8 cellular contexts compared by ENCODE assay signal in genomic region chr17:82065638-82066303, GRCh38. TPM values are rescaled to one million over a fixed set of nuclear protein-coding genes. Genes with fewer than 3 reads are reported as not detected.
DNase-seq lines count a peak whose midpoint lies in the region; ATAC-seq and TF ChIP-seq lines count a peak whose summit lies in the region.

Gene DUS1L, minus strand, starts transcription at chr17:82065804. Its CDS starts 745 bp downstream, at chr17:82065059.

- H3K36me3 ChIP-seq in SK-N-SH (replicated peaks in 1 of 2; ENCODE audit: control insufficient read depth in 1 of 2, insufficient read depth in 2 of 2, low read length in 1 of 2): peaks cover 10 to 33% of the 10 kb centered on the region in 2 experiments
- peaks cover 0 to 35% (median 6%) of the 10 kb centered on the region in 3 donors for H3K36me3 ChIP-seq in tibial nerve

- no peak for TF ChIP-seq RAD21 in SK-N-SH (IDR thresholded peaks at IDR 0.05; ENCODE audit: low read length)

- H3K4me3 ChIP-seq in SK-N-SH (ENCODE audit: low read depth in 2 of 2, low read length in 1 of 2) (peak within 1 kb of the TSS; percentile 81 to 95), tibial nerve (peak within 1 kb of the TSS; percentile 71 to 97 (median 86))

- peaks cover 12 to 21% of the 10 kb centered on the region in 2 experiments; a peak in 2 of 4 replicates for H3K4me1 ChIP-seq in SK-N-SH (ENCODE audit: control insufficient read depth in 1 of 2, insufficient read depth in 2 of 2, low read depth in 1 of 2, low read length in 1 of 2)
- H3K4me1 ChIP-seq in tibial nerve: peaks cover 0 to 30% (median 14%) of the 10 kb centered on the region in 4 donors

- peaks cover 8% of the 10 kb centered on the region for H3K4me1 Mint-ChIP-seq in activated naive CD8-positive, alpha-beta T cell treated with anti-CD3 and anti-CD28 coated beads for 36 hours

- H2AFZ ChIP-seq in SK-N-SH (ENCODE audit: low read depth): peak within 1 kb of the TSS; percentile 100

- peak within 1 kb of the TSS; percentile 88 for H3K27ac Mint-ChIP-seq in activated naive CD8-positive, alpha-beta T cell treated with anti-CD3 and anti-CD28 coated beads for 36 hours

- peak; percentile 42 for DNase-seq in NK-92 treated with Interleukin-12 subunit alpha and Interleukin-12 subunit beta, amount 100 ng/mL, for 24 hours (lab: John Stamatoyannopoulos, UW)
- no peak for DNase-seq in NK-92 (lab: John Stamatoyannopoulos, UW; ENCODE audit: unreplicated experiment)
- peak; percentile 98 for DNase-seq in SK-N-SH
- DNase-seq in activated naive CD8-positive, alpha-beta T cell treated with anti-CD3 and anti-CD28 coated beads for 36 hours: peak; percentile 81
- peak; percentile 80 for DNase-seq in Right ventricle myocardium superior
- peak in 7 of 10 donors; percentile 44 to 95 (median 62) for DNase-seq in posterior cingulate gyrus
- peak in 1 of 2 donors; percentile 20 for DNase-seq in tibial nerve (ENCODE audit: low spot score in 2 of 2)

- H3K9me3 ChIP-seq in SK-N-SH (no peaks in the 10 kb centered on the region), tibial nerve (no peaks in the 10 kb centered on the region)

- H3K9me3 Mint-ChIP-seq in activated naive CD8-positive, alpha-beta T cell treated with anti-CD3 and anti-CD28 coated beads for 36 hours: no peaks in the 10 kb centered on the region

- no peaks in the 10 kb centered on the region for H4K20me1 ChIP-seq in SK-N-SH (ENCODE audit: insufficient read depth)

- H3K79me2 ChIP-seq in SK-N-SH (ENCODE audit: insufficient read depth): peaks cover 26% of the 10 kb centered on the region

- no peak for TF ChIP-seq EP300 in SK-N-SH (IDR thresholded peaks at IDR 0.05; ENCODE audit: borderline replicate concordance in 1 of 2, low read depth in 1 of 2, low read length in 1 of 2)
- peak in 1 of 2 donors; percentile 82 for TF ChIP-seq EP300 in tibial nerve (IDR thresholded peaks at IDR 0.05)

- peak within 1 kb of the TSS; percentile 89 for H3K9ac ChIP-seq in SK-N-SH

- ATAC-seq in HG03159 (IDR thresholded peaks at IDR 0.05; ENCODE audit: unreplicated experiment) (peak; percentile 69), Right ventricle myocardium superior (ENCODE audit: poor library complexity) (peak; percentile 90)

- H3F3A ChIP-seq in SK-N-SH (replicated peaks; ENCODE audit: insufficient read depth): peaks cover 12% of the 10 kb centered on the region

- peak within 1 kb of the TSS in 1 of 2 experiments; percentile 51; a peak in 1 of 4 replicates for H3K27ac ChIP-seq in SK-N-SH (ENCODE audit: low read depth in 2 of 2, low read length in 1 of 2)
- peak within 1 kb of the TSS; percentile 72 to 95 (median 91) for H3K27ac ChIP-seq in tibial nerve

- 39% methylated on average over 29 of the region's 88 CpGs for WGBS in SK-N-SH (ENCODE audit: low lambda C conversion rate)
- WGBS in tibial nerve, 2 donors: 19 to 26% methylated on average over 33 to 54 of the region's 88 CpGs

- H3K27me3 ChIP-seq in SK-N-SH (ENCODE audit: insufficient read depth) (no peaks in the 10 kb centered on the region), tibial nerve (no peaks in the 10 kb centered on the region)

- TF ChIP-seq POLR2A in tibial nerve (IDR thresholded peaks at IDR 0.05): peak in 1 of 2 donors; percentile 53

- peaks cover 2% of the 10 kb centered on the region for H3K36me3 Mint-ChIP-seq in activated naive CD8-positive, alpha-beta T cell treated with anti-CD3 and anti-CD28 coated beads for 36 hours

- peak within 1 kb of the TSS; percentile 100 for H3K4me2 ChIP-seq in SK-N-SH

- CTCF ChIA-PET in SK-N-SH (lab: Yijun Ruan, JAX): interaction anchor here (0.6 to 8.0 kb wide), 8 partner anchors 9 to 98 kb away, joined by 3 to 47 read pairs (median 4); partner anchors contain the start of genes DCXR, GPS1, RAC3 and RFNG

- POLR2A ChIA-PET in SK-N-SH (lab: Yijun Ruan, JAX): interaction anchor here (0.6 to 1.0 kb wide), 2 partner anchors 14 to 28 kb away, joined by 3 read pairs; partner anchors contain the start of gene DCXR

- intact Hi-C loops in Right ventricle myocardium superior (cut with DNase I): no loop called here
- intact Hi-C loops in posterior cingulate gyrus (cut with DNase I): loop anchor here (1.0 kb wide), 1 partner anchor 13 kb away; no protein-coding TSS in a partner anchor

- H3K9me2 ChIP-seq in SK-N-SH: no peaks in the 10 kb centered on the region

- peak within 1 kb of the TSS; percentile 85 for H3K4me3 Mint-ChIP-seq in activated naive CD8-positive, alpha-beta T cell treated with anti-CD3 and anti-CD28 coated beads for 36 hours

- H3K27me3 Mint-ChIP-seq in activated naive CD8-positive, alpha-beta T cell treated with anti-CD3 and anti-CD28 coated beads for 36 hours: no peaks in the 10 kb centered on the region

- TF ChIP-seq CTCF in SK-N-SH (IDR thresholded peaks at IDR 0.05) (no peak), tibial nerve (IDR thresholded peaks at IDR 0.05) (peak in 1 of 5 experiments; percentile 51)

TF ChIP-seq in SK-N-SH, 30 proteins besides CTCF, POLR2A, EP300 and RAD21 (continues in another document):
- no peak for TF ChIP-seq GATA2 (CRISPR knock-in tag; IDR thresholded peaks at IDR 0.05)
- TF ChIP-seq CHD2 (IDR thresholded peaks at IDR 0.05; ENCODE audit: low read length, partially characterized antibody): no peak
- no peak for TF ChIP-seq TEAD4 (IDR thresholded peaks at IDR 0.05; ENCODE audit: borderline replicate concordance, insufficient read depth)
- no peak for TF ChIP-seq EZH2phosphoT487 (IDR thresholded peaks at IDR 0.05; ENCODE audit: borderline replicate concordance, low read depth)
- TF ChIP-seq MEF2A (IDR thresholded peaks at IDR 0.05; ENCODE audit: borderline replicate concordance, low read depth): no peak
- TF ChIP-seq TCF12 (IDR thresholded peaks at IDR 0.05): no peak
- peak; percentile 55; the same call in 1 of the 2 replicates for TF ChIP-seq USF1 (IDR thresholded peaks at IDR 0.05; ENCODE audit: borderline replicate concordance, low read depth)
- no peak for TF ChIP-seq FOSL2 (IDR thresholded peaks at IDR 0.05; ENCODE audit: borderline replicate concordance, low read depth)
- TF ChIP-seq SIN3A (IDR thresholded peaks at IDR 0.05; ENCODE audit: borderline replicate concordance, low read depth, low read length): peak; percentile 89; the same call in 1 of the 2 replicates
- no peak; the same call in 1 of the 2 replicates for TF ChIP-seq POLR2AphosphoS5 (IDR thresholded peaks at IDR 0.05; ENCODE audit: low read depth, low read length)
- no peak for TF ChIP-seq JUND (IDR thresholded peaks at IDR 0.05)
- no peak for TF ChIP-seq IRF3 (IDR thresholded peaks at IDR 0.05; ENCODE audit: low read depth, low read length)
- TF ChIP-seq ELF1 (IDR thresholded peaks at IDR 0.05): 0 out of 2 replicates have a peak, but pooled peaks have one; percentile 48
- TF ChIP-seq USF2 (IDR thresholded peaks at IDR 0.05; ENCODE audit: borderline replicate concordance, low read depth, low read length): no peak
- peak; percentile 87 for TF ChIP-seq TAF1 (IDR thresholded peaks at IDR 0.05; ENCODE audit: borderline replicate concordance, low read depth, low read length)
- no peak for TF ChIP-seq FOXM1 (IDR thresholded peaks at IDR 0.05; ENCODE audit: low read depth)
- peak; percentile 25 for TF ChIP-seq MXI1 (IDR thresholded peaks at IDR 0.05; ENCODE audit: low read depth, low read length)
- no peak for TF ChIP-seq RXRA (IDR thresholded peaks at IDR 0.05; ENCODE audit: borderline replicate concordance, low read depth)
- TF ChIP-seq YY1 (IDR thresholded peaks at IDR 0.05; ENCODE audit: low read depth): no peak
- no peak for TF ChIP-seq SMC3 (IDR thresholded peaks at IDR 0.05; ENCODE audit: low read depth, low read length)
- 0 out of 2 replicates have a peak, but pooled peaks have one; percentile 47 for TF ChIP-seq FOXJ3 (CRISPR knock-in tag; IDR thresholded peaks at IDR 0.05)

RNA-seq across cellular contexts. Expression of gene DUS1L, which starts in this region (rescaled TPM):
- polyA plus RNA-seq in SK-N-SH (2012; rRNA removed): 144 and 163 TPM in 2 replicates
- 57.9 and 78.7 TPM in 2 replicates for polyA plus RNA-seq in SK-N-SH (2012; cell fraction: cytosol; rRNA removed)
- polyA plus RNA-seq in SK-N-SH (2012; cell fraction: nucleus; rRNA removed): 1,198 and 1,537 TPM in 2 replicates
- 100 to 1,000 TPM; 175 to 190 TPM for total RNA-seq in activated naive CD8-positive, alpha-beta T cell treated with anti-CD3 and anti-CD28 coated beads for 36 hours
- total RNA-seq in Right ventricle myocardium superior (57.9 TPM), tibial nerve (100 to 1,000 TPM in 2 of 4 donors, 10 to 100 TPM in 2; 85.2 to 179 (median 106) TPM)
